Comparison of ENCODE assay signal across 1 cellular context in genomic region chr2:232204457-232204931, GRCh38.
TF ChIP-seq lines count a peak whose summit lies in the region.

No MANE protein-coding gene starts in this region.

TF ChIP-seq in HepG2, 621 proteins besides CTCF, POLR2A, EP300 and RAD21 (continued from another document):
- TF ChIP-seq ZHX1 (CRISPR knock-in tag; IDR thresholded peaks at IDR 0.05; ENCODE audit: low read depth) = no peak
- TF ChIP-seq DBP (CRISPR knock-in tag; IDR thresholded peaks at IDR 0.05; ENCODE audit: not compliant biosample characterization) = no peak
- TF ChIP-seq ZNF484 (CRISPR knock-in tag; IDR thresholded peaks at IDR 0.05; ENCODE audit: borderline replicate concordance, low read depth) = no peak
- no peak for TF ChIP-seq PTBP1 (IDR thresholded peaks at IDR 0.05; ENCODE audit: low read depth, low read length, poor library complexity, severe bottlenecking)
- TF ChIP-seq ZNF7 (CRISPR knock-in tag; IDR thresholded peaks at IDR 0.05) = peak; percentile 44; the same call in 1 of the 2 replicates
- no peak for TF ChIP-seq NFE2L2 (IDR thresholded peaks at IDR 0.05; ENCODE audit: low read length)
- no peak for TF ChIP-seq ZNF431 (CRISPR knock-in tag; IDR thresholded peaks at IDR 0.05; ENCODE audit: borderline replicate concordance, low read depth)
- no peak for TF ChIP-seq ZIK1 (CRISPR knock-in tag; IDR thresholded peaks at IDR 0.05; ENCODE audit: borderline replicate concordance, low read depth)
- TF ChIP-seq ZBTB20 (CRISPR knock-in tag; IDR thresholded peaks at IDR 0.05; ENCODE audit: borderline replicate concordance, low read depth) = no peak
- TF ChIP-seq RFX1 (IDR thresholded peaks at IDR 0.05) = no peak
- no peak for TF ChIP-seq RORA (CRISPR knock-in tag; IDR thresholded peaks at IDR 0.05)
- no peak for TF ChIP-seq ZBTB7A (CRISPR knock-in tag; IDR thresholded peaks at IDR 0.05)
- no peak for TF ChIP-seq PREB (CRISPR knock-in tag; IDR thresholded peaks at IDR 0.05)
- no peak for TF ChIP-seq TARDBP (CRISPR knock-in tag; IDR thresholded peaks at IDR 0.05)
- no peak for TF ChIP-seq ZSCAN12 (CRISPR knock-in tag; IDR thresholded peaks at IDR 0.05)
- TF ChIP-seq NFE2 (CRISPR knock-in tag; IDR thresholded peaks at IDR 0.05) = no peak
- TF ChIP-seq ZNF761 (CRISPR knock-in tag; conservative IDR thresholded peaks at IDR 0.05) = no peak
- no peak for TF ChIP-seq PHF20 (CRISPR knock-in tag; IDR thresholded peaks at IDR 0.05)
- TF ChIP-seq ZNF720 (CRISPR knock-in tag; IDR thresholded peaks at IDR 0.05) = no peak
- TF ChIP-seq FOSL2 (CRISPR knock-in tag; IDR thresholded peaks at IDR 0.05) = no peak
- 0 out of 2 replicates have a peak, but pooled peaks have one; percentile 7 for TF ChIP-seq RARA (CRISPR knock-in tag; IDR thresholded peaks at IDR 0.05)
- TF ChIP-seq CBFB (CRISPR knock-in tag; IDR thresholded peaks at IDR 0.05) = 0 out of 2 replicates have a peak, but pooled peaks have one; percentile 16
- no peak for TF ChIP-seq CENPBD1 (CRISPR knock-in tag; IDR thresholded peaks at IDR 0.05; ENCODE audit: borderline replicate concordance, low read depth)
- no peak for TF ChIP-seq ZNF280D (CRISPR knock-in tag; IDR thresholded peaks at IDR 0.05)
- no peak for TF ChIP-seq BRF2 (CRISPR knock-in tag; IDR thresholded peaks at IDR 0.05)
- TF ChIP-seq ARID5B (CRISPR knock-in tag; IDR thresholded peaks at IDR 0.05) = peak; percentile 47; the same call in 1 of the 2 replicates
- TF ChIP-seq FOXJ3 (CRISPR knock-in tag; IDR thresholded peaks at IDR 0.05; ENCODE audit: borderline replicate concordance) = no peak
- no peak for TF ChIP-seq JUN (CRISPR knock-in tag; IDR thresholded peaks at IDR 0.05)
- TF ChIP-seq ELK4 (CRISPR knock-in tag; IDR thresholded peaks at IDR 0.05; ENCODE audit: borderline replicate concordance) = no peak
- TF ChIP-seq NCOA2 (CRISPR knock-in tag; IDR thresholded peaks at IDR 0.05) = no peak
- TF ChIP-seq ZNF331 (CRISPR knock-in tag; IDR thresholded peaks at IDR 0.05) = peak; percentile 58; the same call in 1 of the 2 replicates
- no peak for TF ChIP-seq ZSCAN31 (CRISPR knock-in tag; IDR thresholded peaks at IDR 0.05; ENCODE audit: low read depth)
- TF ChIP-seq ZNF777 (CRISPR knock-in tag; IDR thresholded peaks at IDR 0.05) = no peak
- no peak for TF ChIP-seq CREB1 (IDR thresholded peaks at IDR 0.05)
- TF ChIP-seq CREB1 (CRISPR knock-in tag; IDR thresholded peaks at IDR 0.05) = no peak
- peak; percentile 60; the same call in 1 of the 2 replicates for TF ChIP-seq ZNF281 (CRISPR knock-in tag; IDR thresholded peaks at IDR 0.05; ENCODE audit: borderline replicate concordance)
- no peak for TF ChIP-seq ZNF674 (CRISPR knock-in tag; IDR thresholded peaks at IDR 0.05; ENCODE audit: low read depth)
- no peak for TF ChIP-seq ZBTB10 (CRISPR knock-in tag; IDR thresholded peaks at IDR 0.05; ENCODE audit: borderline replicate concordance)
- TF ChIP-seq ZNF468 (CRISPR knock-in tag; IDR thresholded peaks at IDR 0.05) = no peak
